In genomic region chr6:119349341-119350201, GRCh38 we compare ENCODE assay signal across 8 cellular contexts. TPM values are rescaled to one million over a fixed set of nuclear protein-coding genes. Genes with fewer than 3 reads are reported as not detected.
DNase-seq lines count a peak whose midpoint lies in the region; ATAC-seq, FAIRE-seq and TF ChIP-seq lines count a peak whose summit lies in the region.

Gene MAN1A1 (minus strand): TSS chr6:119349761. CDS start chr6:119349065, 696 bp downstream.

- TF ChIP-seq CTCF in NB4 (IDR thresholded peaks at IDR 0.05; ENCODE audit: low read depth, low read length) = no peak
- TF ChIP-seq CTCF in ascending aorta (IDR thresholded peaks at IDR 0.05) = peak in 2 of 3 experiments; percentile 6 to 15
- TF ChIP-seq CTCF in retinal pigment epithelial cell (conservative IDR thresholded peaks at IDR 0.05; ENCODE audit: low read depth, low read length) = no peak

- peak within 1 kb of the TSS; percentile 93 to 94 for H3K27ac ChIP-seq in ascending aorta

- peak within 1 kb of the TSS; percentile 94 for H3K27ac Mint-ChIP-seq in T-helper 2 cell treated with Interferon-gamma antibody and Interleukin-4, amounts not matched to agents 5 μg/mL and 100 μg/mL, for 36 hours

- H3K27me3 Mint-ChIP-seq in T-helper 2 cell treated with Interferon-gamma antibody and Interleukin-4, amounts not matched to agents 5 μg/mL and 100 μg/mL, for 36 hours (ENCODE audit: low read depth) = no peaks in the 10 kb centered on the region

- peak within 1 kb of the TSS; percentile 87 for H3K4me3 Mint-ChIP-seq in T-helper 2 cell treated with Interferon-gamma antibody and Interleukin-4, amounts not matched to agents 5 μg/mL and 100 μg/mL, for 36 hours

- H3K4me1 Mint-ChIP-seq in T-helper 2 cell treated with Interferon-gamma antibody and Interleukin-4, amounts not matched to agents 5 μg/mL and 100 μg/mL, for 36 hours (ENCODE audit: low read depth) = peaks cover 54% of the 10 kb centered on the region

- intact Hi-C loops in ascending aorta (cut with DNase I) = loop anchor here (2.0 to 10.0 kb wide), 5 partner anchors 202 to 457 kb away; partner anchors contain the start of genes ASF1A, FAM184A and MCM9

- no peaks in the 10 kb centered on the region for H3K27me3 ChIP-seq in ascending aorta

- TF ChIP-seq POLR2A in GM12892 (IDR thresholded peaks at IDR 0.05; ENCODE audit: low read depth, low read length) (peak; percentile 96), NB4 (IDR thresholded peaks at IDR 0.05; ENCODE audit: extremely low read depth, insufficient read length) (no peak)

- peaks cover 26% of the 10 kb centered on the region for H3K36me3 Mint-ChIP-seq in T-helper 2 cell treated with Interferon-gamma antibody and Interleukin-4, amounts not matched to agents 5 μg/mL and 100 μg/mL, for 36 hours (ENCODE audit: low read depth)

- H3K36me3 ChIP-seq in ascending aorta = no peaks in the 10 kb centered on the region

- no peak within 1 kb of the TSS for H3K4me3 ChIP-seq in NB4 (ENCODE audit: low read depth, low read length)
- H3K4me3 ChIP-seq in ascending aorta = peak within 1 kb of the TSS; percentile 97 to 98
- H3K4me3 ChIP-seq in retinal pigment epithelial cell (ENCODE audit: low read length) = peak within 1 kb of the TSS; percentile 78

- H3K9me3 Mint-ChIP-seq in T-helper 2 cell treated with Interferon-gamma antibody and Interleukin-4, amounts not matched to agents 5 μg/mL and 100 μg/mL, for 36 hours = no peaks in the 10 kb centered on the region

- FAIRE-seq in GM12892 (lab: Jason Lieb, UNC) = peak; percentile 93

- DNase-seq in GM12892 (ENCODE audit: insufficient read length) (peak; percentile 90), NB4 (ENCODE audit: low read depth) (peak; percentile 49), ascending aorta (ENCODE audit: low spot score in 2 of 2) (peak; percentile 58 to 94), hepatic stellate cell (ENCODE audit: low spot score) (peak; percentile 96), retinal pigment epithelial cell (ENCODE audit: low read depth) (no peak), cerebellar nuclear complex (lab: John Stamatoyannopoulos, UW) (no peak)
- peak; percentile 92 for DNase-seq in T-helper 2 cell treated with Interferon-gamma antibody and Interleukin-4, amounts not matched to agents 5 μg/mL and 100 μg/mL, for 36 hours (ENCODE audit: low spot score)

- peak; percentile 73 for ATAC-seq in HG02588 (IDR thresholded peaks at IDR 0.05; ENCODE audit: unreplicated experiment)

- H3K4me1 ChIP-seq in ascending aorta = peaks cover 0 to 11% of the 10 kb centered on the region in 2 donors

- no peaks in the 10 kb centered on the region for H3K9me3 ChIP-seq in ascending aorta

RNA-seq across cellular contexts. Expression of gene MAN1A1, which starts in this region (rescaled TPM):
- polyA plus RNA-seq in GM12892 (2012; ENCODE audit: missing spikeins) = 8.2 TPM
- 75.5 TPM for total RNA-seq in ascending aorta

Comparison
In these comparisons a context has a peak if more than half of its experiments do, and no peak if none do; other contexts are left out.
1. DNase-seq: peak in GM12892 (single experiment), NB4 (single experiment), T-helper 2 cell treated with Interferon-gamma antibody and Interleukin-4, amounts not matched to agents 5 μg/mL and 100 μg/mL, for 36 hours (single experiment), ascending aorta (2 of 2) and hepatic stellate cell (single experiment); none in retinal pigment epithelial cell (single experiment) and cerebellar nuclear complex (0 of 2).
2. CTCF ChIP-seq: peak in ascending aorta (2 of 3); none in NB4 (single experiment) and retinal pigment epithelial cell (single experiment).